Comparison of ENCODE assay signal across 1 cellular context in genomic region chr11:118888398-118888797, GRCh38.
TF ChIP-seq lines count a peak whose summit lies in the region.

No MANE protein-coding gene starts in this region.

TF ChIP-seq in GM23338, 12 proteins besides CTCF, POLR2A, EP300 and RAD21 (continued from another document):
- TF ChIP-seq ZNF462 (CRISPR knock-in tag; IDR thresholded peaks at IDR 0.05) (no peak), ZNF331 (CRISPR knock-in tag; IDR thresholded peaks at IDR 0.05; ENCODE audit: low read depth) (no peak), CREB1 (CRISPR knock-in tag; IDR thresholded peaks at IDR 0.05; ENCODE audit: low read depth) (no peak), EZH2 (IDR thresholded peaks at IDR 0.05; ENCODE audit: low read depth, unreplicated experiment) (no peak), EZH2phosphoT487 (IDR thresholded peaks at IDR 0.05; ENCODE audit: unreplicated experiment) (no peak), REST (IDR thresholded peaks at IDR 0.05; ENCODE audit: unreplicated experiment) (no peak)
